Comparison of ENCODE assay signal across 20 cellular contexts in the genomic region with DNA sequence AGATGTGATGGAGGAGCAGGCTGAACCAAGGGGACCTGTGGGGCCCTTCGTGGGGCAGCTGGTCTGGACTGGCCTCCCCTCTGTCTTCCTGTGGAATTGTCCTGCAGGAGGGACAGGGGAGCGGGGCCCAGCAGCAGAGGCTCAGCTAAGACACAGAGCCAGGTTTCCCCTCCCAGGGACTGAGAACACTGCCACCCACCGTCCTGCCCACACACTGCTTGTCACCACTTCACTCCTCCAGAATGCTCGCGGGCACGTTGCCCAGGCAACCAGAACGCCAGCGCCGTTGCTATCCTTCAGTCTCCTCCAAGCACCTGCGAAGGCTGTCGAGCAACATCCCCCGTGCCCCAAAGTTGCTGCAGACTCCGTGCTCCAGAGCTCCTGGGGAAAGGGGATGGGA. TPM values are rescaled to one million over a fixed set of nuclear protein-coding genes. Genes with fewer than 3 reads are reported as not detected.
DNase-seq lines count a peak whose midpoint lies in the region; ATAC-seq lines count a peak whose summit lies in the region.
"Had no signal": no experiment of that assay in that cellular context is flagged by ENCODE, and none has a peak within 500 bp of the region (broad histone marks: within the 10 kb centered on the region; RNA-seq: fewer than 3 reads in every experiment).

No MANE protein-coding gene starts in this region.

- H3K4me3 Mint-ChIP-seq in activated naive CD4-positive, alpha-beta T cell treated with anti-CD3 and anti-CD28 coated beads for 36 hours: no peak overlapping the region
- no peak overlapping the region for H3K4me3 Mint-ChIP-seq in activated T-helper 17 cell treated with anti-CD3 and anti-CD28 coated beads, Interleukin-2, amount 50 U/mL, for 72 hours
- H3K4me3 Mint-ChIP-seq: activated T-cell treated with anti-CD3 and anti-CD28 coated beads, Interleukin-2, amount 50 U/mL, for 4 hours; dendritic cell treated with granulocyte-macrophage colony-stimulating factor and Interleukin-4, amounts not matched to agents 40 ng/mL and 50 ng/mL, for 4 days; mesothelial cell of epicardium had no signal

- no peak overlapping the region for H4K8ac ChIP-seq in trophoblast cell (ENCODE audit: low read depth, low read length)

- no peak overlapping the region for H2BK5ac ChIP-seq in trophoblast cell (ENCODE audit: low read depth, low read length, poor library complexity)

- no peaks in the 10 kb centered on the region for H3K4me1 Mint-ChIP-seq in activated naive CD4-positive, alpha-beta T cell treated with anti-CD3 and anti-CD28 coated beads for 36 hours (ENCODE audit: low read depth)
- H3K4me1 Mint-ChIP-seq in activated T-helper 17 cell treated with anti-CD3 and anti-CD28 coated beads, Interleukin-2, amount 50 U/mL, for 72 hours: no peaks in the 10 kb centered on the region
- H3K4me1 Mint-ChIP-seq: mesothelial cell of epicardium had no signal

- H3K4me3 ChIP-seq in trophoblast cell (ENCODE audit: low read depth, low read length): no peak overlapping the region
- H3K4me3 ChIP-seq: transverse colon had no signal

- no peak overlapping the region for H3K27ac Mint-ChIP-seq in activated naive CD4-positive, alpha-beta T cell treated with anti-CD3 and anti-CD28 coated beads for 36 hours
- no peak overlapping the region for H3K27ac Mint-ChIP-seq in activated T-helper 17 cell treated with anti-CD3 and anti-CD28 coated beads, Interleukin-2, amount 50 U/mL, for 72 hours
- H3K27ac Mint-ChIP-seq: dendritic cell treated with granulocyte-macrophage colony-stimulating factor and Interleukin-4, amounts not matched to agents 40 ng/mL and 50 ng/mL, for 4 days; mesothelial cell of epicardium had no signal

- no peak overlapping the region for H4K12ac ChIP-seq in trophoblast cell (ENCODE audit: low read depth, low read length)

- H3K4me2 ChIP-seq in trophoblast cell (ENCODE audit: low read length): no peak overlapping the region

- no peak overlapping the region for H3K23ac ChIP-seq in trophoblast cell (ENCODE audit: low read length)

- no peak overlapping the region for H2BK120ac ChIP-seq in trophoblast cell (ENCODE audit: insufficient read depth, low read length, poor library complexity)

- H3K36me3 Mint-ChIP-seq in activated naive CD4-positive, alpha-beta T cell treated with anti-CD3 and anti-CD28 coated beads for 36 hours (ENCODE audit: low read depth): no peaks in the 10 kb centered on the region
- H3K36me3 Mint-ChIP-seq in activated T-helper 17 cell treated with anti-CD3 and anti-CD28 coated beads, Interleukin-2, amount 50 U/mL, for 72 hours (ENCODE audit: low read depth): no peaks in the 10 kb centered on the region
- H3K36me3 Mint-ChIP-seq: mesothelial cell of epicardium had no signal

- no peaks in the 10 kb centered on the region for H3K27me3 ChIP-seq in trophoblast cell (ENCODE audit: insufficient read depth, low read length)
- H3K27me3 ChIP-seq: transverse colon had no signal

- CTCF ChIA-PET in activated naive CD4-positive, alpha-beta T cell treated with anti-CD3 and anti-CD28 coated beads for 36 hours (lab: Charles Lee): no interaction called here

- no peaks in the 10 kb centered on the region for H3K9me3 Mint-ChIP-seq in activated naive CD4-positive, alpha-beta T cell treated with anti-CD3 and anti-CD28 coated beads for 36 hours
- no peaks in the 10 kb centered on the region for H3K9me3 Mint-ChIP-seq in activated T-helper 17 cell treated with anti-CD3 and anti-CD28 coated beads, Interleukin-2, amount 50 U/mL, for 72 hours
- H3K9me3 Mint-ChIP-seq: activated T-cell treated with anti-CD3 and anti-CD28 coated beads, Interleukin-2, amount 50 U/mL, for 4 hours; dendritic cell treated with granulocyte-macrophage colony-stimulating factor and Interleukin-4, amounts not matched to agents 40 ng/mL and 50 ng/mL, for 4 days; mesothelial cell of epicardium had no signal

- H4K91ac ChIP-seq in trophoblast cell (ENCODE audit: low read depth, low read length): no peak overlapping the region

- no peak overlapping the region for H2BK12ac ChIP-seq in trophoblast cell (ENCODE audit: low read length)

- H3K14ac ChIP-seq in trophoblast cell (ENCODE audit: low read length): no peak overlapping the region

- no peak overlapping the region for H2AK5ac ChIP-seq in trophoblast cell (ENCODE audit: low read length)

- no peak overlapping the region for H3K9ac ChIP-seq in trophoblast cell (ENCODE audit: low read length)
- H3K9ac ChIP-seq: parathyroid adenoma had no signal

- H3K9me3 ChIP-seq in trophoblast cell (ENCODE audit: insufficient read depth, low read depth, low read length): peaks cover 4% of the 10 kb centered on the region
- H3K9me3 ChIP-seq: Caco-2, transverse colon had no signal

- peaks cover 0 to 5% of the 10 kb centered on the region in 2 experiments for H3K4me1 ChIP-seq in trophoblast cell (ENCODE audit: control insufficient read depth in 1 of 2, insufficient read depth in 2 of 2, low read length in 2 of 2)
- H3K4me1 ChIP-seq: Caco-2, parathyroid adenoma, transverse colon had no signal

- no peak overlapping the region for H2AFZ ChIP-seq in trophoblast cell (ENCODE audit: insufficient read depth, low read length, poor library complexity)
- H2AFZ ChIP-seq: parathyroid adenoma had no signal

- H3K79me1 ChIP-seq in trophoblast cell (ENCODE audit: low read length): no peaks in the 10 kb centered on the region

- H3K18ac ChIP-seq in trophoblast cell (ENCODE audit: low read length): no peak overlapping the region

- intact Hi-C loops in activated naive CD4-positive, alpha-beta T cell treated with anti-CD3 and anti-CD28 coated beads for 36 hours (cut with micrococcal nuclease): no loop called here

- no CpG with 5 or more reads among the region's 13 CpGs for WGBS in trophoblast cell (ENCODE audit: extremely low coverage, insufficient coverage, insufficient read length)

- ATAC-seq in GM18907 (IDR thresholded peaks at IDR 0.05; ENCODE audit: unreplicated experiment): no peak
- ATAC-seq in activated T-helper 17 cell treated with anti-CD3 and anti-CD28 coated beads, Interleukin-2, amount 50 U/mL, for 72 hours (replicated peaks): no peak
- ATAC-seq: activated T-cell treated with anti-CD3 and anti-CD28 coated beads, Interleukin-2, amount 50 U/mL, for 4 hours had no signal

- peak; percentile 18 for DNase-seq in activated naive CD4-positive, alpha-beta T cell treated with anti-CD3 and anti-CD28 coated beads for 36 hours
- DNase-seq in activated naive CD4-positive, alpha-beta T cell (lab: John Stamatoyannopoulos, UW): no peak
- peak; percentile 53 for DNase-seq in NCI-H510A treated with DMSO at 0.1 percent for 48 hours (lab: John Stamatoyannopoulos, UW)
- DNase-seq in hippocampal formation (lab: John Stamatoyannopoulos, UW): peak; percentile 72 to 78
- no peak for DNase-seq in trophoblast cell
- DNase-seq: activated CD4-positive, CD25-positive, alpha-beta regulatory T cell; activated T-cell treated with anti-CD3 and anti-CD28 coated beads, Interleukin-2, amount 50 U/mL, for 4 hours; amniotic stem cell; Caco-2; NCI-H1092; OCI-M1; stimulated activated CD4-positive, alpha-beta T cell treated with anti-CD3 and anti-CD28 coated beads, Interleukin-15, amount 100 ng/mL, for 24 hours; transverse colon had no signal

- H3K79me2 ChIP-seq in trophoblast cell (ENCODE audit: control insufficient read depth, insufficient read depth, low read length, poor library complexity): no peaks in the 10 kb centered on the region

- peaks cover 2% of the 10 kb centered on the region for H3K27me3 Mint-ChIP-seq in activated naive CD4-positive, alpha-beta T cell treated with anti-CD3 and anti-CD28 coated beads for 36 hours (ENCODE audit: low read depth)
- no peaks in the 10 kb centered on the region for H3K27me3 Mint-ChIP-seq in activated T-helper 17 cell treated with anti-CD3 and anti-CD28 coated beads, Interleukin-2, amount 50 U/mL, for 72 hours

- no peaks in the 10 kb centered on the region for H3K36me3 ChIP-seq in trophoblast cell (ENCODE audit: control insufficient read depth in 1 of 2, insufficient read depth in 2 of 2, low read length in 2 of 2)
- H3K36me3 ChIP-seq: transverse colon had no signal

- no peak overlapping the region for H3K4ac ChIP-seq in trophoblast cell (ENCODE audit: low read depth, low read length)

- H3K27ac ChIP-seq in temporal lobe (ENCODE audit: low read depth, low read length) (peak overlapping the region; percentile 78), trophoblast cell (ENCODE audit: low read depth, low read length) (no peak overlapping the region)
- H3K27ac ChIP-seq: parathyroid adenoma, transverse colon had no signal

RNA-seq across cellular contexts. Expression of a gene that starts 46.4 kb away (rescaled TPM):
- under 1 TPM in 1 of 2 experiments, not detected in 1; 0.15 TPM for total RNA-seq in activated naive CD4-positive, alpha-beta T cell treated with anti-CD3 and anti-CD28 coated beads for 36 hours
- 21.9 TPM for total RNA-seq in temporal lobe
- polyA plus RNA-seq in trophoblast cell (2013): 1.2 and 1.4 TPM in 2 replicates
- not detected for total RNA-seq in activated T-helper 17 cell treated with anti-CD3 and anti-CD28 coated beads, Interleukin-2, amount 50 U/mL, for 72 hours
- total RNA-seq: Caco-2, fibroblast of lung had no signal

Comparison
In these comparisons a context has a peak if more than half of its experiments do, and no peak if none do; other contexts are left out.
1. DNase-seq: peak in activated naive CD4-positive, alpha-beta T cell treated with anti-CD3 and anti-CD28 coated beads for 36 hours (single experiment), NCI-H510A treated with DMSO at 0.1 percent for 48 hours (single experiment) and hippocampal formation (2 of 2); none in activated naive CD4-positive, alpha-beta T cell (0 of 4) and trophoblast cell (0 of 2).
2. RNA of a gene that starts 46.4 kb away (total RNA-seq): 21.9 TPM in temporal lobe (single experiment); 0.15 TPM in activated naive CD4-positive, alpha-beta T cell treated with anti-CD3 and anti-CD28 coated beads for 36 hours and not detected in activated T-helper 17 cell treated with anti-CD3 and anti-CD28 coated beads, Interleukin-2, amount 50 U/mL, for 72 hours; every median in the first group is over 10 times any median in the second.